In genomic region chr11:118748056-118748455, GRCh38 we compare ENCODE assay signal across 2 cellular contexts.
TF ChIP-seq lines count a peak whose summit lies in the region.

No MANE protein-coding gene starts in this region.

TF ChIP-seq in GM12878, 131 proteins besides CTCF, POLR2A, EP300 and RAD21:
- no peak for TF ChIP-seq YY1 (IDR thresholded peaks at IDR 0.05; ENCODE audit: low read depth, low read length)
- TF ChIP-seq FOXM1 (IDR thresholded peaks at IDR 0.05; ENCODE audit: low read depth, low read length): no peak
- TF ChIP-seq, protein P1, sequence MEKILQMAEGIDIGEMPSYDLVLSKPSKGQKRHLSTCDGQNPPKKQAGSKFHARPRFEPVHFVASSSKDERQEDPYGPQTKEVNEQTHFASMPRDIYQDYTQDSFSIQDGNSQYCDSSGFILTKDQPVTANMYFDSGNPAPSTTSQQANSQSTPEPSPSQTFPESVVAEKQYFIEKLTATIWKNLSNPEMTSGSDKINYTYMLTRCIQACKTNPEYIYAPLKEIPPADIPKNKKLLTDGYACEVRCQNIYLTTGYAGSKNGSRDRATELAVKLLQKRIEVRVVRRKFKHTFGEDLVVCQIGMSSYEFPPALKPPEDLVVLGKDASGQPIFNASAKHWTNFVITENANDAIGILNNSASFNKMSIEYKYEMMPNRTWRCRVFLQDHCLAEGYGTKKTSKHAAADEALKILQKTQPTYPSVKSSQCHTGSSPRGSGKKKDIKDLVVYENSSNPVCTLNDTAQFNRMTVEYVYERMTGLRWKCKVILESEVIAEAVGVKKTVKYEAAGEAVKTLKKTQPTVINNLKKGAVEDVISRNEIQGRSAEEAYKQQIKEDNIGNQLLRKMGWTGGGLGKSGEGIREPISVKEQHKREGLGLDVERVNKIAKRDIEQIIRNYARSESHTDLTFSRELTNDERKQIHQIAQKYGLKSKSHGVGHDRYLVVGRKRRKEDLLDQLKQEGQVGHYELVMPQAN (conservative IDR thresholded peaks at IDR 0.05): no peak
- TF ChIP-seq SUPT20H (IDR thresholded peaks at IDR 0.05; ENCODE audit: borderline replicate concordance, control insufficient read depth, low read depth, low read length): no peak
- TF ChIP-seq ZNF274 (IDR thresholded peaks at IDR 0.05; ENCODE audit: insufficient read depth, insufficient read length): no peak
- TF ChIP-seq CHD4 (IDR thresholded peaks at IDR 0.05): no peak
- no peak for TF ChIP-seq CREM (IDR thresholded peaks at IDR 0.05; ENCODE audit: low read depth)
- no peak for TF ChIP-seq GABPA (IDR thresholded peaks at IDR 0.05; ENCODE audit: low read depth)
- no peak for TF ChIP-seq SMAD1 (IDR thresholded peaks at IDR 0.05; ENCODE audit: low read depth, partially characterized antibody)
- TF ChIP-seq SREBF1 (IDR thresholded peaks at IDR 0.05; ENCODE audit: low read length): no peak
- no peak for TF ChIP-seq NR2C2 (IDR thresholded peaks at IDR 0.05; ENCODE audit: borderline replicate concordance, control insufficient read depth, insufficient read length, low read depth)
- TF ChIP-seq, protein P2, sequence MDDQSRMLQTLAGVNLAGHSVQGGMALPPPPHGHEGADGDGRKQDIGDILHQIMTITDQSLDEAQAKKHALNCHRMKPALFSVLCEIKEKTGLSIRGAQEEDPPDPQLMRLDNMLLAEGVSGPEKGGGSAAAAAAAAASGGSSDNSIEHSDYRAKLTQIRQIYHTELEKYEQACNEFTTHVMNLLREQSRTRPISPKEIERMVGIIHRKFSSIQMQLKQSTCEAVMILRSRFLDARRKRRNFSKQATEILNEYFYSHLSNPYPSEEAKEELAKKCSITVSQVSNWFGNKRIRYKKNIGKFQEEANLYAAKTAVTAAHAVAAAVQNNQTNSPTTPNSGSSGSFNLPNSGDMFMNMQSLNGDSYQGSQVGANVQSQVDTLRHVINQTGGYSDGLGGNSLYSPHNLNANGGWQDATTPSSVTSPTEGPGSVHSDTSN (IDR thresholded peaks at IDR 0.05; ENCODE audit: insufficient replicate concordance, low read depth, low read length): no peak
- no peak for TF ChIP-seq JUNB (IDR thresholded peaks at IDR 0.05)
- no peak for TF ChIP-seq KAT2A (conservative IDR thresholded peaks at IDR 0.05; ENCODE audit: control insufficient read depth, low read depth, low read length)
- TF ChIP-seq BACH1 (IDR thresholded peaks at IDR 0.05; ENCODE audit: borderline replicate concordance): no peak
- no peak for TF ChIP-seq POLR2AphosphoS2 (IDR thresholded peaks at IDR 0.05; ENCODE audit: low read depth, low read length)
- no peak for TF ChIP-seq IKZF2 (IDR thresholded peaks at IDR 0.05)
- no peak for TF ChIP-seq RCOR1 (conservative IDR thresholded peaks at IDR 0.05; ENCODE audit: low read depth, low read length)
- no peak for TF ChIP-seq POLR2AphosphoS5 (IDR thresholded peaks at IDR 0.05; ENCODE audit: low read length)
- TF ChIP-seq REST (IDR thresholded peaks at IDR 0.05; ENCODE audit: low read depth, low read length): no peak
TF ChIP-seq in GM12878: peak in this region for 0.

TF ChIP-seq in SK-N-SH treated with all-trans-retinoic acid at 6 μM for 48 hours, 23 proteins besides CTCF, POLR2A, EP300 and RAD21:
- TF ChIP-seq, protein P3, sequence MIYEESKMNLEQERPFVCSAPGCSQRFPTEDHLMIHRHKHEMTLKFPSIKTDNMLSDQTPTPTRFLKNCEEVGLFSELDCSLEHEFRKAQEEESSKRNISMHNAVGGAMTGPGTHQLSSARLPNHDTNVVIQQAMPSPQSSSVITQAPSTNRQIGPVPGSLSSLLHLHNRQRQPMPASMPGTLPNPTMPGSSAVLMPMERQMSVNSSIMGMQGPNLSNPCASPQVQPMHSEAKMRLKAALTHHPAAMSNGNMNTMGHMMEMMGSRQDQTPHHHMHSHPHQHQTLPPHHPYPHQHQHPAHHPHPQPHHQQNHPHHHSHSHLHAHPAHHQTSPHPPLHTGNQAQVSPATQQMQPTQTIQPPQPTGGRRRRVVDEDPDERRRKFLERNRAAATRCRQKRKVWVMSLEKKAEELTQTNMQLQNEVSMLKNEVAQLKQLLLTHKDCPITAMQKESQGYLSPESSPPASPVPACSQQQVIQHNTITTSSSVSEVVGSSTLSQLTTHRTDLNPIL (CRISPR knock-in tag; IDR thresholded peaks at IDR 0.05; ENCODE audit: low read depth): no peak
- TF ChIP-seq ESRRG (CRISPR knock-in tag; IDR thresholded peaks at IDR 0.05) (no peak), ZNF8 (CRISPR knock-in tag; IDR thresholded peaks at IDR 0.05) (no peak), GLIS3 (CRISPR knock-in tag; IDR thresholded peaks at IDR 0.05) (no peak), ARNTL (CRISPR knock-in tag; IDR thresholded peaks at IDR 0.05; ENCODE audit: borderline replicate concordance, low read depth) (no peak), ZNF565 (CRISPR knock-in tag; conservative IDR thresholded peaks at IDR 0.05; ENCODE audit: low read depth) (no peak), TOX (CRISPR knock-in tag; IDR thresholded peaks at IDR 0.05; ENCODE audit: borderline replicate concordance) (no peak), BACH2 (CRISPR knock-in tag; IDR thresholded peaks at IDR 0.05; ENCODE audit: borderline replicate concordance) (no peak), OSR1 (CRISPR knock-in tag; IDR thresholded peaks at IDR 0.05) (no peak), TCF4 (CRISPR knock-in tag; IDR thresholded peaks at IDR 0.05; ENCODE audit: borderline replicate concordance) (no peak), RARB (CRISPR knock-in tag; IDR thresholded peaks at IDR 0.05) (no peak)
- TF ChIP-seq, protein P4, sequence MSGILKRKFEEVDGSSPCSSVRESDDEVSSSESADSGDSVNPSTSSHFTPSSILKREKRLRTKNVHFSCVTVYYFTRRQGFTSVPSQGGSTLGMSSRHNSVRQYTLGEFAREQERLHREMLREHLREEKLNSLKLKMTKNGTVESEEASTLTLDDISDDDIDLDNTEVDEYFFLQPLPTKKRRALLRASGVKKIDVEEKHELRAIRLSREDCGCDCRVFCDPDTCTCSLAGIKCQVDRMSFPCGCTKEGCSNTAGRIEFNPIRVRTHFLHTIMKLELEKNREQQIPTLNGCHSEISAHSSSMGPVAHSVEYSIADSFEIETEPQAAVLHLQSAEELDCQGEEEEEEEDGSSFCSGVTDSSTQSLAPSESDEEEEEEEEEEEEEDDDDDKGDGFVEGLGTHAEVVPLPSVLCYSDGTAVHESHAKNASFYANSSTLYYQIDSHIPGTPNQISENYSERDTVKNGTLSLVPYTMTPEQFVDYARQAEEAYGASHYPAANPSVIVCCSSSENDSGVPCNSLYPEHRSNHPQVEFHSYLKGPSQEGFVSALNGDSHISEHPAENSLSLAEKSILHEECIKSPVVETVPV (CRISPR knock-in tag; IDR thresholded peaks at IDR 0.05): no peak
TF ChIP-seq in SK-N-SH treated with all-trans-retinoic acid at 6 μM for 48 hours: peak in this region for 0.
